ENCODE assay signal across 8 cellular contexts in the genomic region with DNA sequence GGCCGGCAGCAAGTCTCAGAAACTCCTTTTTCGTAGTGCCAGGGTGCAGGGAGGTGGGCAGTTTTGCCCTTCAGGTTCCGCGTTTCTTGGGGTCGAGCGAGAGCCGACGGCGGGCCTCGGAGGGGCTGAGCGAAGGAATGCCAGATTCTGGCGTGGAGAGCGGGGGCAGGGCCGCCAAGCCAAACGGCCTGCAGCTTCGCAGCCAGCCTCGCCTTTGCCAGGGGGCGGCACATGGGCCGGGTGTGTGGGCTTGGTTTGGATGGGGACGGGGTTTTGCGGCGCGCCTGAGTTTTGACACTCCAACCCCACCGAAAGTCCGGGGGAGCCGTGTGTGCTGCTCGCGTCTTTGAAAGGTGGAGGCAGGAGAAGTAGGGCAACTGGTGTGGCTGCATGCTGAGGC. TPM values are rescaled to one million over a fixed set of nuclear protein-coding genes. Genes with fewer than 3 reads are reported as not detected.
DNase-seq lines count a peak whose midpoint lies in the region; ATAC-seq and TF ChIP-seq lines count a peak whose summit lies in the region.
"Not testable (repeated sequence)": the region's sequence is repeated elsewhere in the genome, so short reads cannot be mapped to it uniquely, and the experiment has no call there.

No MANE protein-coding gene starts in this region.

- peak overlapping the region; percentile 92 for H2AFZ ChIP-seq in neuronal stem cell (ENCODE audit: low read length)

- H3K27ac Mint-ChIP-seq in T-cell; activated naive CD4-positive, alpha-beta T cell treated with anti-CD3 and anti-CD28 coated beads, Interleukin-2, amount 50 U/mL, for 24 hours: not testable (repeated sequence)

- H3K9ac ChIP-seq in BLaER1 (peak overlapping the region; percentile 65; the same call in 1 of the 2 replicates), HUES64 (ENCODE audit: low read depth, low read length) (0 out of 2 replicates have a peak overlapping the region, but pooled peaks have one; percentile 52)
- not testable (repeated sequence) for H3K9ac ChIP-seq in neuronal stem cell (ENCODE audit: low read depth, low read length, poor library complexity)

- H3K4me3 Mint-ChIP-seq in T-cell, result peak overlapping the region; percentile 46 to 70 (median 55)
- H3K4me3 Mint-ChIP-seq in activated naive CD4-positive, alpha-beta T cell treated with anti-CD3 and anti-CD28 coated beads, Interleukin-2, amount 50 U/mL, for 24 hours, result peak overlapping the region; percentile 67

- not testable (repeated sequence) for H3K36me3 ChIP-seq in BLaER1; HUES64 (ENCODE audit: insufficient read depth, low read length); neuronal stem cell (replicated peaks in 1 of 2; ENCODE audit: control insufficient read depth in 2 of 2, insufficient read depth in 2 of 2, low read length in 2 of 2)

- H3K4me3 ChIP-seq in BLaER1 (peak overlapping the region; percentile 69), HUES64 (ENCODE audit: low read length) (peak overlapping the region; percentile 66), dorsolateral prefrontal cortex (peak overlapping the region in 54 of 59 donors; percentile 28 to 81 (median 63)), neuronal stem cell (ENCODE audit: low read length in 2 of 2) (peak overlapping the region; percentile 61 to 85)

- H3K23ac ChIP-seq in neuronal stem cell (ENCODE audit: low read depth, low read length, poor library complexity), result not testable (repeated sequence)

- not testable (repeated sequence) for H2BK15ac ChIP-seq in neuronal stem cell (ENCODE audit: low read length)

- H3K79me1 ChIP-seq in neuronal stem cell (ENCODE audit: low read depth, low read length), result not testable (repeated sequence)

- not testable (repeated sequence) for H3K27me3 ChIP-seq in BLaER1; HUES64 (ENCODE audit: insufficient read depth, low read length); dorsolateral prefrontal cortex; neuronal stem cell (ENCODE audit: control insufficient read depth in 3 of 3, insufficient read depth in 3 of 3, low read depth in 1 of 3, low read length in 3 of 3)

- not testable (repeated sequence) for H3K9me3 ChIP-seq in BLaER1; HUES64 (ENCODE audit: insufficient read depth, low read depth, low read length); neuronal stem cell (replicated peaks in 1 of 2; ENCODE audit: control insufficient read depth in 2 of 2, insufficient read depth in 1 of 2, low read depth in 1 of 2, low read length in 2 of 2)

- ATAC-seq in T-cell (replicated peaks in 1 of 4); left colon: not testable (repeated sequence)

- not testable (repeated sequence) for H4K91ac ChIP-seq in neuronal stem cell (ENCODE audit: low read depth, low read length, poor library complexity)

- H3K9me3 Mint-ChIP-seq in T-cell; activated naive CD4-positive, alpha-beta T cell treated with anti-CD3 and anti-CD28 coated beads, Interleukin-2, amount 50 U/mL, for 24 hours: not testable (repeated sequence)

- 0% methylated on average over 10 of the region's 28 CpGs for WGBS in HUES64
- no CpG with 5 or more reads among the region's 28 CpGs for WGBS in neuronal stem cell (ENCODE audit: extremely low coverage in 2 of 2, insufficient read length in 2 of 2, insufficient replicate concordance in 1 of 2), 2 donors

- CTCF ChIA-PET in T-cell (lab: Charles Lee), result not testable (repeated sequence)

- not testable (repeated sequence) for H3K27me3 Mint-ChIP-seq in T-cell; activated naive CD4-positive, alpha-beta T cell treated with anti-CD3 and anti-CD28 coated beads, Interleukin-2, amount 50 U/mL, for 24 hours

- H2AK5ac ChIP-seq in neuronal stem cell (ENCODE audit: low read depth, low read length), result not testable (repeated sequence)

- DNase-seq in T-cell (peak in 7 of 34 experiments; percentile 0 to 17 (median 1)), dorsolateral prefrontal cortex (peak in 4 of 10 donors; percentile 3 to 35 (median 24)), left colon (peak; percentile 4 to 19)
- DNase-seq in neuronal stem cell (ENCODE audit: low spot score), result not testable (repeated sequence)
- DNase-seq in stimulated activated CD8-positive, alpha-beta memory T cell treated with anti-CD3 and anti-CD28 coated beads, Interleukin-7, amount 100 ng/mL, for 48 hours (ENCODE audit: extremely low read depth in 1 of 2, low read depth in 1 of 2), result peak; percentile 0 to 3

- H3K36me3 Mint-ChIP-seq in T-cell; activated naive CD4-positive, alpha-beta T cell treated with anti-CD3 and anti-CD28 coated beads, Interleukin-2, amount 50 U/mL, for 24 hours: not testable (repeated sequence)

- not testable (repeated sequence) for TF ChIP-seq CTCF in dorsolateral prefrontal cortex (IDR thresholded peaks at IDR 0.05 in 54 of 56, conservative IDR thresholded peaks at IDR 0.05 in 2 of 56; ENCODE audit: low read depth in 1 of 56, partially characterized antibody in 56 of 56)

- not testable (repeated sequence) for H4K20me1 ChIP-seq in BLaER1

- H2BK120ac ChIP-seq in neuronal stem cell (ENCODE audit: low read depth, low read length), result not testable (repeated sequence)

- H3K18ac ChIP-seq in neuronal stem cell (ENCODE audit: low read length), result not testable (repeated sequence)

- not testable (repeated sequence) for H3K4ac ChIP-seq in neuronal stem cell (ENCODE audit: low read length)

- H3K4me2 ChIP-seq in BLaER1 (peak overlapping the region; percentile 37), neuronal stem cell (ENCODE audit: insufficient read depth, low read length, poor library complexity, severe bottlenecking) (peak overlapping the region; percentile 11)

- not testable (repeated sequence) for H3K14ac ChIP-seq in neuronal stem cell (ENCODE audit: low read length)

- H3K4me1 Mint-ChIP-seq in T-cell; activated naive CD4-positive, alpha-beta T cell treated with anti-CD3 and anti-CD28 coated beads, Interleukin-2, amount 50 U/mL, for 24 hours: not testable (repeated sequence)

- intact Hi-C loops in dorsolateral prefrontal cortex (cut with DNase I); left colon (cut with DNase I, micrococcal nuclease): not testable (repeated sequence)

- not testable (repeated sequence) for H2BK12ac ChIP-seq in neuronal stem cell (ENCODE audit: low read length)

- not testable (repeated sequence) for H2BK5ac ChIP-seq in neuronal stem cell (ENCODE audit: low read length)

- H3K27ac ChIP-seq in BLaER1; HUES64 (ENCODE audit: low read depth, low read length); neuronal stem cell (replicated peaks; ENCODE audit: low read length): not testable (repeated sequence)
- H3K27ac ChIP-seq in dorsolateral prefrontal cortex, result peak overlapping the region in 18 of 59 donors; percentile 13 to 84 (median 68)

- not testable (repeated sequence) for H4K8ac ChIP-seq in neuronal stem cell (ENCODE audit: low read depth, low read length)

- not testable (repeated sequence) for H3K4me1 ChIP-seq in BLaER1; HUES64 (ENCODE audit: insufficient read depth, low read length); neuronal stem cell (ENCODE audit: control insufficient read depth in 2 of 2, insufficient read depth in 1 of 2, low read depth in 1 of 2, low read length in 2 of 2)

- POLR2A ChIA-PET in T-cell (lab: Charles Lee), result not testable (repeated sequence)

RNA-seq across cellular contexts. Expression of gene NBPF26, which starts 0.8 kb away (rescaled TPM):
- 3.6 TPM for polyA plus RNA-seq in HUES64 (2013, experiment 1 of 2)
- 5.9 TPM for polyA plus RNA-seq in HUES64 (2013, experiment 2 of 2)
- total RNA-seq in T-cell (10 to 100 TPM; 31.4 to 66.5 (median 41.2) TPM), dorsolateral prefrontal cortex (10 to 100 TPM in 107 of 120 experiments, 1 to 10 TPM in 12, under 1 TPM in 1; 0.63 to 75.6 (median 25.6) TPM), left colon (10 to 100 TPM; 11.6 to 14.4 TPM)
- 4.6 TPM for polyA plus RNA-seq in neuronal stem cell (2013, experiment 1 of 2)
- polyA plus RNA-seq in neuronal stem cell (2013, experiment 2 of 2), result 4.6 TPM
